Comparison of ENCODE assay signal across 19 cellular contexts in the genomic region with DNA sequence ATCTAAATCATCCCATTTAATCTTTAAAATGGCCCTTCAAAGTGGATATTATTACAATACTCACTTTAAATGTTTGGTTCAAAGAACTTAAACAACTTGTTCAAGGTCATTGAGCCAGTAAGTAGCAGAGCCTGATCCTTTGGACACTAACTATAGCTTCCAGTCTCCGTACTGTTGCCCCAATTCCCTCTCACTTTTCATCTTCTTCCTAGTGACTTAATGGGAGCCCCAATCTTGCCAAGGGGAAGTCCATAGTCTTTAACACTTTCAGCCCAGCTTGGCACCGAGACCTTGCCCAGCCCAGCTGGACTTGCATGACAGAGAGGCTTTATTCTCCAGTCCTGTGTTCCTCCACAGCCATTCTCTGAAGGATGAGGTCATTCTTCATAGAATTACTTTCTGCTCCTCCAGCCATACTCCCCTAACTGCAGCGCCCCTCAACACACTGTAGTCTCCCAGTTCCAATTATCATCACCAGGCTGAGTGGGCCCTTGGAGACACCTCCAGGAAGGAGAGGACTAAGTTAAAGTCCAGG. TPM values are rescaled to one million over a fixed set of nuclear protein-coding genes. Genes with fewer than 3 reads are reported as not detected.
A peak's percentile ranks its signal among the peaks of the same experiment; 100 is the strongest.
DNase-seq lines count a peak whose midpoint lies in the region.
"Had no signal": no experiment of that assay in that cellular context is flagged by ENCODE, and none has a peak within 500 bp of the region (broad histone marks: within the 10 kb centered on the region; RNA-seq: fewer than 3 reads in every experiment).

No MANE protein-coding gene starts in this region.

- intact Hi-C loops in activated T-helper 1 cell treated with anti-CD3 and anti-CD28 coated beads, Interleukin-12 subunit alpha, Interleukin-12 subunit beta, Interleukin-2, Interleukin-4 antibody, amounts not matched to agents 30 ng/mL and 10 ng/mL and 1 ng/mL, durations not matched to agents 14 hours and 24 hours and 36 hours (cut with micrococcal nuclease) = no loop called here

- peak; percentile 88 for DNase-seq in Ammon's horn (ENCODE audit: low spot score)
- peak in 39 of 58 donors; percentile 15 to 82 (median 50) for DNase-seq in anterior cingulate cortex (lab: John Stamatoyannopoulos, UW)
- DNase-seq in hypothalamus (lab: John Stamatoyannopoulos, UW) = peak in 35 of 51 donors; percentile 7 to 82 (median 45)
- peak; percentile 94 for DNase-seq in pons (ENCODE audit: low spot score)
- no peak for DNase-seq in foreskin melanocyte
- no peak for DNase-seq in SKM-1 treated with dmso at 0.1 percent for 144 hours (lab: John Stamatoyannopoulos, UW; ENCODE audit: unreplicated experiment)
- no peak for DNase-seq in activated T-helper 1 cell treated with anti-CD3 and anti-CD28 coated beads, Interleukin-12 subunit alpha, Interleukin-12 subunit beta, Interleukin-2, Interleukin-4 antibody, amounts not matched to agents 30 ng/mL and 10 ng/mL and 1 ng/mL, durations not matched to agents 14 hours and 24 hours and 36 hours (ENCODE audit: low spot score)
- no peak for DNase-seq in KG1 (lab: John Stamatoyannopoulos, UW)
- DNase-seq: 8988T; CD4-positive, alpha-beta T cell; DMS153; GF-D8; GOT3; NCI-H1048; NCI-H1436; NCI-H1930; NCI-H345; NCI-H524 treated with DMSO at 0.1 percent for 48 hours had no signal

- no peak overlapping the region for H3K4me3 Mint-ChIP-seq in activated T-helper 1 cell treated with anti-CD3 and anti-CD28 coated beads, Interleukin-12 subunit alpha, Interleukin-12 subunit beta, Interleukin-2, Interleukin-4 antibody, amounts not matched to agents 30 ng/mL and 10 ng/mL and 1 ng/mL, durations not matched to agents 14 hours and 24 hours and 36 hours
- H3K4me3 Mint-ChIP-seq: B cell; CD4-positive, alpha-beta T cell had no signal

- no peaks in the 10 kb centered on the region for H3K9me3 Mint-ChIP-seq in activated T-helper 1 cell treated with anti-CD3 and anti-CD28 coated beads, Interleukin-12 subunit alpha, Interleukin-12 subunit beta, Interleukin-2, Interleukin-4 antibody, amounts not matched to agents 30 ng/mL and 10 ng/mL and 1 ng/mL, durations not matched to agents 14 hours and 24 hours and 36 hours
- H3K9me3 Mint-ChIP-seq: CD4-positive, alpha-beta T cell had no signal

- peaks cover 14% of the 10 kb centered on the region for H3K27me3 Mint-ChIP-seq in activated T-helper 1 cell treated with anti-CD3 and anti-CD28 coated beads, Interleukin-12 subunit alpha, Interleukin-12 subunit beta, Interleukin-2, Interleukin-4 antibody, amounts not matched to agents 30 ng/mL and 10 ng/mL and 1 ng/mL, durations not matched to agents 14 hours and 24 hours and 36 hours (ENCODE audit: insufficient read depth)

- H3K36me3 Mint-ChIP-seq in activated T-helper 1 cell treated with anti-CD3 and anti-CD28 coated beads, Interleukin-12 subunit alpha, Interleukin-12 subunit beta, Interleukin-2, Interleukin-4 antibody, amounts not matched to agents 30 ng/mL and 10 ng/mL and 1 ng/mL, durations not matched to agents 14 hours and 24 hours and 36 hours (ENCODE audit: low read depth) = no peaks in the 10 kb centered on the region

- no peaks in the 10 kb centered on the region for H3K4me1 Mint-ChIP-seq in activated T-helper 1 cell treated with anti-CD3 and anti-CD28 coated beads, Interleukin-12 subunit alpha, Interleukin-12 subunit beta, Interleukin-2, Interleukin-4 antibody, amounts not matched to agents 30 ng/mL and 10 ng/mL and 1 ng/mL, durations not matched to agents 14 hours and 24 hours and 36 hours (ENCODE audit: low read depth)
- H3K4me1 Mint-ChIP-seq: B cell had no signal

- no peak overlapping the region for H3K27ac Mint-ChIP-seq in activated T-helper 1 cell treated with anti-CD3 and anti-CD28 coated beads, Interleukin-12 subunit alpha, Interleukin-12 subunit beta, Interleukin-2, Interleukin-4 antibody, amounts not matched to agents 30 ng/mL and 10 ng/mL and 1 ng/mL, durations not matched to agents 14 hours and 24 hours and 36 hours
- H3K27ac Mint-ChIP-seq: B cell; CD4-positive, alpha-beta T cell had no signal

RNA-seq across cellular contexts. Expression of a gene that starts 49.2 kb away (rescaled TPM):
- total RNA-seq in activated T-helper 1 cell treated with anti-CD3 and anti-CD28 coated beads, Interleukin-12 subunit alpha, Interleukin-12 subunit beta, Interleukin-2, Interleukin-4 antibody, amounts not matched to agents 30 ng/mL and 10 ng/mL and 1 ng/mL, durations not matched to agents 14 hours and 24 hours and 36 hours = 13.6 and 15.5 TPM in 2 replicates

Comparison
In these comparisons a context has a peak if more than half of its experiments do, and no peak if none do; other contexts are left out.
1. DNase-seq: peak in Ammon's horn (single experiment), anterior cingulate cortex (39 of 58), hypothalamus (35 of 51) and pons (single experiment); none in foreskin melanocyte (single experiment), SKM-1 treated with dmso at 0.1 percent for 144 hours (single experiment), activated T-helper 1 cell treated with anti-CD3 and anti-CD28 coated beads, Interleukin-12 subunit alpha, Interleukin-12 subunit beta, Interleukin-2, Interleukin-4 antibody, amounts not matched to agents 30 ng/mL and 10 ng/mL and 1 ng/mL, durations not matched to agents 14 hours and 24 hours and 36 hours (single experiment) and KG1 (single experiment).